12 cellular contexts compared by ENCODE assay signal in genomic region chr10:26439436-26440090, GRCh38. TPM values are rescaled to one million over a fixed set of nuclear protein-coding genes. Genes with fewer than 3 reads are reported as not detected.
DNase-seq lines count a peak whose midpoint lies in the region; ATAC-seq, FAIRE-seq and TF ChIP-seq lines count a peak whose summit lies in the region.
"Had no signal": no experiment of that assay in that cellular context is flagged by ENCODE, and none has a peak within 500 bp of the region (broad histone marks: within the 10 kb centered on the region; RNA-seq: fewer than 3 reads in every experiment).

No MANE protein-coding gene starts in this region.

- peak overlapping the region; percentile 88 for H3K27ac ChIP-seq in CD4-positive, CD25-positive, alpha-beta regulatory T cell (ENCODE audit: insufficient read depth, low read length, poor library complexity, severe bottlenecking)

- DNase-seq in CD4-positive, CD25-positive, alpha-beta regulatory T cell, result peak in 2 of 3 donors; percentile 42 to 48
- DNase-seq in GM12892 (ENCODE audit: insufficient read length) (no peak), naive B cell (no peak), medulla oblongata (ENCODE audit: extremely low spot score) (no peak)
- DNase-seq in activated T-helper 1 cell treated with anti-CD3 and anti-CD28 coated beads, Interleukin-12 subunit alpha, Interleukin-12 subunit beta, Interleukin-2, Interleukin-4 antibody, amounts not matched to agents 30 ng/mL and 10 ng/mL and 1 ng/mL, durations not matched to agents 14 hours and 24 hours and 36 hours (ENCODE audit: low spot score), result no peak
- DNase-seq: activated CD4-positive, alpha-beta T cell treated with anti-CD3 and anti-CD28 coated beads for 1 hour; HCEC 1CT; NCI-H774; stimulated activated CD4-positive, alpha-beta T cell treated with anti-CD3 and anti-CD28 coated beads, Interleukin-12 subunit alpha, Interleukin-12 subunit beta, amount 100 ng/mL, for 4 hours had no signal

- H3K36me3 Mint-ChIP-seq in CD4-positive, CD25-positive, alpha-beta regulatory T cell, result peaks cover 17% of the 10 kb centered on the region
- peaks cover 17% of the 10 kb centered on the region for H3K36me3 Mint-ChIP-seq in activated T-helper 1 cell treated with anti-CD3 and anti-CD28 coated beads, Interleukin-12 subunit alpha, Interleukin-12 subunit beta, Interleukin-2, Interleukin-4 antibody, amounts not matched to agents 30 ng/mL and 10 ng/mL and 1 ng/mL, durations not matched to agents 14 hours and 24 hours and 36 hours (ENCODE audit: low read depth)
- peaks cover 9 to 23% of the 10 kb centered on the region in 2 donors for H3K36me3 Mint-ChIP-seq in naive B cell

- peak overlapping the region; percentile 95 to 99 (median 98) for H3K4me3 Mint-ChIP-seq in CD4-positive, CD25-positive, alpha-beta regulatory T cell
- H3K4me3 Mint-ChIP-seq in activated T-helper 1 cell treated with anti-CD3 and anti-CD28 coated beads, Interleukin-12 subunit alpha, Interleukin-12 subunit beta, Interleukin-2, Interleukin-4 antibody, amounts not matched to agents 30 ng/mL and 10 ng/mL and 1 ng/mL, durations not matched to agents 14 hours and 24 hours and 36 hours, result peak overlapping the region; percentile 95
- peak overlapping the region; percentile 85 to 98 (median 93) for H3K4me3 Mint-ChIP-seq in naive B cell

- no peaks in the 10 kb centered on the region for H3K9me3 ChIP-seq in CD4-positive, CD25-positive, alpha-beta regulatory T cell (ENCODE audit: control insufficient read depth in 2 of 2, low read length in 2 of 2)

- peak; percentile 13 to 25 for ATAC-seq in CD4-positive, CD25-positive, alpha-beta regulatory T cell (ENCODE audit: low read depth in 2 of 2)
- ATAC-seq in naive B cell (ENCODE audit: low read depth in 2 of 2), result no peak
- no peak for ATAC-seq in HG02571 (IDR thresholded peaks at IDR 0.05; ENCODE audit: unreplicated experiment)
- no peak for ATAC-seq in GM19328 (IDR thresholded peaks at IDR 0.05; ENCODE audit: unreplicated experiment)
- no peak for ATAC-seq in esophagus mucosa

- peak overlapping the region; percentile 95 for H3K4me3 ChIP-seq in CD4-positive, CD25-positive, alpha-beta regulatory T cell (ENCODE audit: low read depth, low read length)

- no peaks in the 10 kb centered on the region for H3K27me3 Mint-ChIP-seq in CD4-positive, CD25-positive, alpha-beta regulatory T cell
- H3K27me3 Mint-ChIP-seq in activated T-helper 1 cell treated with anti-CD3 and anti-CD28 coated beads, Interleukin-12 subunit alpha, Interleukin-12 subunit beta, Interleukin-2, Interleukin-4 antibody, amounts not matched to agents 30 ng/mL and 10 ng/mL and 1 ng/mL, durations not matched to agents 14 hours and 24 hours and 36 hours (ENCODE audit: insufficient read depth), result no peaks in the 10 kb centered on the region
- no peaks in the 10 kb centered on the region for H3K27me3 Mint-ChIP-seq in naive B cell

- H3K4me1 Mint-ChIP-seq in CD4-positive, CD25-positive, alpha-beta regulatory T cell, result peaks cover 26 to 65% (median 40%) of the 10 kb centered on the region in 4 donors
- H3K4me1 Mint-ChIP-seq in activated T-helper 1 cell treated with anti-CD3 and anti-CD28 coated beads, Interleukin-12 subunit alpha, Interleukin-12 subunit beta, Interleukin-2, Interleukin-4 antibody, amounts not matched to agents 30 ng/mL and 10 ng/mL and 1 ng/mL, durations not matched to agents 14 hours and 24 hours and 36 hours (ENCODE audit: low read depth), result peaks cover 60% of the 10 kb centered on the region
- H3K4me1 Mint-ChIP-seq in naive B cell, result peaks cover 59 to 69% (median 65%) of the 10 kb centered on the region in 3 donors

- peaks cover 6% of the 10 kb centered on the region for H3K36me3 ChIP-seq in CD4-positive, CD25-positive, alpha-beta regulatory T cell (ENCODE audit: control insufficient read depth, insufficient read depth, low read length)

- H3K9me3 Mint-ChIP-seq in CD4-positive, CD25-positive, alpha-beta regulatory T cell, result peaks cover 0 to 2% (median 0%) of the 10 kb centered on the region in 7 donors
- H3K9me3 Mint-ChIP-seq in activated T-helper 1 cell treated with anti-CD3 and anti-CD28 coated beads, Interleukin-12 subunit alpha, Interleukin-12 subunit beta, Interleukin-2, Interleukin-4 antibody, amounts not matched to agents 30 ng/mL and 10 ng/mL and 1 ng/mL, durations not matched to agents 14 hours and 24 hours and 36 hours, result no peaks in the 10 kb centered on the region
- H3K9me3 Mint-ChIP-seq in naive B cell, result no peaks in the 10 kb centered on the region

- peak; percentile 80 for FAIRE-seq in GM12892 (lab: Jason Lieb, UNC)

- H3K27ac Mint-ChIP-seq in CD4-positive, CD25-positive, alpha-beta regulatory T cell, result peak overlapping the region; percentile 97
- H3K27ac Mint-ChIP-seq in activated T-helper 1 cell treated with anti-CD3 and anti-CD28 coated beads, Interleukin-12 subunit alpha, Interleukin-12 subunit beta, Interleukin-2, Interleukin-4 antibody, amounts not matched to agents 30 ng/mL and 10 ng/mL and 1 ng/mL, durations not matched to agents 14 hours and 24 hours and 36 hours, result peak overlapping the region; percentile 93
- peak overlapping the region; percentile 82 to 96 (median 93) for H3K27ac Mint-ChIP-seq in naive B cell

- intact Hi-C loops in activated T-helper 1 cell treated with anti-CD3 and anti-CD28 coated beads, Interleukin-12 subunit alpha, Interleukin-12 subunit beta, Interleukin-2, Interleukin-4 antibody, amounts not matched to agents 30 ng/mL and 10 ng/mL and 1 ng/mL, durations not matched to agents 14 hours and 24 hours and 36 hours (cut with micrococcal nuclease), result loop anchor here (1.0 to 10.0 kb wide), 5 partner anchors 8 to 1065 kb away; partner anchors contain the start of genes ACBD5, MASTL and RAB18

- H3K4me1 ChIP-seq in CD4-positive, CD25-positive, alpha-beta regulatory T cell (ENCODE audit: control insufficient read depth, insufficient read depth, low read length, poor library complexity, severe bottlenecking), result peaks cover 68% of the 10 kb centered on the region

- no peak for TF ChIP-seq POLR2A in GM12892 (IDR thresholded peaks at IDR 0.05; ENCODE audit: low read depth, low read length)

- H3K27me3 ChIP-seq in CD4-positive, CD25-positive, alpha-beta regulatory T cell (ENCODE audit: control insufficient read depth, insufficient read depth, low read length), result no peaks in the 10 kb centered on the region

RNA-seq across cellular contexts. Expression of gene APBB1IP, which starts 1.4 kb away (rescaled TPM):
- total RNA-seq in CD4-positive, CD25-positive, alpha-beta regulatory T cell, result 86.4 TPM
- 10 to 100 TPM; 44.1 to 56.0 (median 50.3) TPM for polyA plus RNA-seq in CD4-positive, CD25-positive, alpha-beta regulatory T cell
- 37.4 TPM for polyA plus RNA-seq in GM12892 (2012; ENCODE audit: missing spikeins)
- 39.6 and 43.6 TPM in 2 replicates for total RNA-seq in activated T-helper 1 cell treated with anti-CD3 and anti-CD28 coated beads, Interleukin-12 subunit alpha, Interleukin-12 subunit beta, Interleukin-2, Interleukin-4 antibody, amounts not matched to agents 30 ng/mL and 10 ng/mL and 1 ng/mL, durations not matched to agents 14 hours and 24 hours and 36 hours
- 10 to 100 TPM; 40.1 to 76.1 (median 45.0) TPM for polyA plus RNA-seq in naive B cell (ENCODE audit: low read depth in 6 of 6)
- 1.4 TPM for total RNA-seq in esophagus mucosa

Comparison
In these comparisons a context has a peak if more than half of its experiments do, and no peak if none do; other contexts are left out.
1. ATAC-seq: peak in CD4-positive, CD25-positive, alpha-beta regulatory T cell (2 of 2); none in naive B cell (0 of 2), HG02571 (single experiment), GM19328 (single experiment) and esophagus mucosa (single experiment).
2. DNase-seq: peak in CD4-positive, CD25-positive, alpha-beta regulatory T cell (2 of 3); none in GM12892 (single experiment), activated T-helper 1 cell treated with anti-CD3 and anti-CD28 coated beads, Interleukin-12 subunit alpha, Interleukin-12 subunit beta, Interleukin-2, Interleukin-4 antibody, amounts not matched to agents 30 ng/mL and 10 ng/mL and 1 ng/mL, durations not matched to agents 14 hours and 24 hours and 36 hours (single experiment), naive B cell (single experiment) and medulla oblongata (single experiment).
3. RNA of gene APBB1IP, which starts 1.4 kb away (total RNA-seq): 86.4 TPM in CD4-positive, CD25-positive, alpha-beta regulatory T cell (single experiment) and 39.6 to 43.6 TPM in activated T-helper 1 cell treated with anti-CD3 and anti-CD28 coated beads, Interleukin-12 subunit alpha, Interleukin-12 subunit beta, Interleukin-2, Interleukin-4 antibody, amounts not matched to agents 30 ng/mL and 10 ng/mL and 1 ng/mL, durations not matched to agents 14 hours and 24 hours and 36 hours; 1.4 TPM in esophagus mucosa (single experiment); every median in the first group is over 10 times any median in the second.
4. Peak in every context shown above with its lines, with median percentiles within 50 percentile points of each other: H3K27ac Mint-ChIP-seq and H3K4me3 Mint-ChIP-seq.